In genomic region chr15:86300371-86301106, GRCh38 we compare ENCODE assay signal across 17 cellular contexts.
A peak's percentile ranks its signal among the peaks of the same experiment; 100 is the strongest.
DNase-seq lines count a peak whose midpoint lies in the region; ATAC-seq and TF ChIP-seq lines count a peak whose summit lies in the region.
"Had no signal": no experiment of that assay in that cellular context is flagged by ENCODE, and none has a peak within 500 bp of the region (broad histone marks: within the 10 kb centered on the region; RNA-seq: fewer than 3 reads in every experiment).

No MANE protein-coding gene starts in this region.

- peak; percentile 76 for TF ChIP-seq EP300 in neural cell (conservative IDR thresholded peaks at IDR 0.05; ENCODE audit: poor library complexity, severe bottlenecking)

- H3K4me1 Mint-ChIP-seq in CD14-positive monocyte = no peaks in the 10 kb centered on the region

- H3K4me1 ChIP-seq in HAP-1 (peaks cover 72% of the 10 kb centered on the region), psoas muscle (no peaks in the 10 kb centered on the region)

- H3K9me3 Mint-ChIP-seq in CD14-positive monocyte = peaks cover 0 to 6% (median 2%) of the 10 kb centered on the region in 7 donors

- TF ChIP-seq CTCF in neural cell (IDR thresholded peaks at IDR 0.05; ENCODE audit: poor library complexity, severe bottlenecking) (no peak), psoas muscle (IDR thresholded peaks at IDR 0.05) (no peak), CD14-positive monocyte (IDR thresholded peaks at IDR 0.05) (no peak)

- H3K36me3 Mint-ChIP-seq in CD14-positive monocyte = no peaks in the 10 kb centered on the region

- H4K20me1 ChIP-seq in neural cell (ENCODE audit: insufficient read depth) = no peaks in the 10 kb centered on the region

- H3K27ac ChIP-seq in caudate nucleus (ENCODE audit: low read depth, low read length) = peak overlapping the region; percentile 52
- H3K27ac ChIP-seq in neural cell (ENCODE audit: low read length) = peak overlapping the region; percentile 94
- H3K27ac ChIP-seq in psoas muscle = no peak overlapping the region
- H3K27ac ChIP-seq: KMS-11 had no signal

- H3K9me3 ChIP-seq in HAP-1 = no peaks in the 10 kb centered on the region
- H3K9me3 ChIP-seq in neural cell (ENCODE audit: low read length) = no peaks in the 10 kb centered on the region
- H3K9me3 ChIP-seq in psoas muscle = no peaks in the 10 kb centered on the region
- H3K9me3 ChIP-seq: MG63 had no signal

- peaks cover 2% of the 10 kb centered on the region for H3F3A ChIP-seq in neural cell (ENCODE audit: insufficient read depth, low read length, poor library complexity, severe bottlenecking)

- no peak overlapping the region for H2AFZ ChIP-seq in neural cell (ENCODE audit: low read depth, low read length)

- no peaks in the 10 kb centered on the region for H3K79me2 ChIP-seq in neural cell (replicated peaks; ENCODE audit: insufficient read depth, low read length)

- H3K27me3 Mint-ChIP-seq in CD14-positive monocyte (ENCODE audit: low read depth in 3 of 3) = peaks cover 0 to 3% (median 3%) of the 10 kb centered on the region in 3 donors

- H3K27me3 ChIP-seq in HAP-1 (ENCODE audit: low read depth) = no peaks in the 10 kb centered on the region
- H3K27me3 ChIP-seq in neural cell (ENCODE audit: insufficient read depth, low read depth, low read length) = no peaks in the 10 kb centered on the region
- peaks cover 0 to 2% (median 0%) of the 10 kb centered on the region in 3 donors for H3K27me3 ChIP-seq in psoas muscle (ENCODE audit: insufficient read depth in 3 of 3, low read length in 2 of 3)
- H3K27me3 ChIP-seq: MG63 had no signal

- peak overlapping the region; percentile 57 for H3K9ac ChIP-seq in neural cell (ENCODE audit: low read length)
- H3K9ac ChIP-seq: KMS-11 had no signal

- H3K36me3 ChIP-seq in HAP-1 (replicated peaks) (no peaks in the 10 kb centered on the region), neural cell (ENCODE audit: insufficient read depth, low read length) (no peaks in the 10 kb centered on the region), psoas muscle (ENCODE audit: insufficient read depth in 1 of 2, low read depth in 1 of 2) (peaks cover 0 to 14% of the 10 kb centered on the region in 2 donors)
- H3K36me3 ChIP-seq: MG63 had no signal

- 61 to 76% (median 69%) methylated on average over 4 of the region's 4 CpGs for WGBS in psoas muscle, 3 donors

- H3K4me3 ChIP-seq in HAP-1 (no peak overlapping the region), neural cell (ENCODE audit: low read length) (peak overlapping the region; percentile 21), psoas muscle (no peak overlapping the region)
- H3K4me3 ChIP-seq: MG63 had no signal

- H3K4me2 ChIP-seq in neural cell (ENCODE audit: low read length) = peak overlapping the region; percentile 4
- H3K4me2 ChIP-seq: KMS-11 had no signal

- no peaks in the 10 kb centered on the region for H3K9me2 ChIP-seq in neural cell (ENCODE audit: insufficient read depth, low read length)

- DNase-seq in HAP-1 (ENCODE audit: low spot score in 2 of 2) = peak; percentile 92 to 100
- DNase-seq in NCI-H526 treated with DMSO at 0.1 percent for 48 hours (lab: John Stamatoyannopoulos, UW) = peak; percentile 32
- peak in 32 of 61 donors; percentile 1 to 87 (median 24) for DNase-seq in caudate nucleus (lab: John Stamatoyannopoulos, UW)
- DNase-seq in psoas muscle = no peak
- no peak for DNase-seq in CD14-positive monocyte (ENCODE audit: low spot score)
- DNase-seq: ACHN, EL, MG63, NCI-H1105, NCI-H1694 treated with DMSO at 0.1 percent for 48 hours, NCI-H446, NCI-H774, SIG-M5 had no signal

- no peak overlapping the region for H3K27ac Mint-ChIP-seq in CD14-positive monocyte

- no peak for ATAC-seq in psoas muscle
- no peak for ATAC-seq in HG03457 (IDR thresholded peaks at IDR 0.05; ENCODE audit: unreplicated experiment)
- ATAC-seq: HepG2 had no signal

- in situ Hi-C loops in HAP-1 (cut with MboI; ENCODE audit: low sequenced_read_pairs) = no loop called here

- H3K4me3 Mint-ChIP-seq in CD14-positive monocyte = no peak overlapping the region

- TF ChIP-seq RAD21 in neural cell (conservative IDR thresholded peaks at IDR 0.05) = peak; percentile 37

- intact Hi-C loops in psoas muscle (cut with DNase I) (no loop called here), CD14-positive monocyte (cut with micrococcal nuclease) (no loop called here)

TF ChIP-seq in neural cell, 6 proteins besides CTCF, POLR2A, EP300 and RAD21:
- TF ChIP-seq MXI1 (conservative IDR thresholded peaks at IDR 0.05; ENCODE audit: poor library complexity, severe bottlenecking) = no peak
- TF ChIP-seq REST (IDR thresholded peaks at IDR 0.05; ENCODE audit: borderline replicate concordance) = peak; percentile 97
- TF ChIP-seq SMC3 (conservative IDR thresholded peaks at IDR 0.05; ENCODE audit: poor library complexity) = peak; percentile 13
- no peak for TF ChIP-seq EZH2 (IDR thresholded peaks at IDR 0.05; ENCODE audit: borderline replicate concordance, insufficient read depth, low read length, poor library complexity, severe bottlenecking)
- TF ChIP-seq POLR2AphosphoS5 (IDR thresholded peaks at IDR 0.05) = peak; percentile 28

Comparison
In these comparisons a context has a peak if more than half of its experiments do, and no peak if none do; other contexts are left out.
1. DNase-seq: peak in HAP-1 (2 of 2), NCI-H526 treated with DMSO at 0.1 percent for 48 hours (single experiment) and caudate nucleus (32 of 61); none in psoas muscle (0 of 2) and CD14-positive monocyte (single experiment).